ENCODE assay signal across 22 cellular contexts in genomic region chr13:101025925-101026324, GRCh38.
DNase-seq lines count a peak whose midpoint lies in the region; ATAC-seq and TF ChIP-seq lines count a peak whose summit lies in the region.
"Had no signal": no experiment of that assay in that cellular context is flagged by ENCODE, and none has a peak within 500 bp of the region (broad histone marks: within the 10 kb centered on the region; RNA-seq: fewer than 3 reads in every experiment).

No MANE protein-coding gene starts in this region.

- H3K36me3 ChIP-seq in PC-9 (ENCODE audit: low read depth) = no peaks in the 10 kb centered on the region
- H3K36me3 ChIP-seq in right lobe of liver = no peaks in the 10 kb centered on the region
- H3K36me3 ChIP-seq: MG63, Peyer's patch, SJSA1 had no signal

- intact Hi-C loops in right cardiac atrium (cut with DNase I) (no loop called here), cardiac septum (cut with DNase I) (no loop called here), PC-9 (cut with micrococcal nuclease; ENCODE audit: unreplicated experiment) (no loop called here), right lobe of liver (cut with DNase I) (no loop called here), sciatic nerve (cut with DNase I) (no loop called here)

- TF ChIP-seq CTCF in PC-9 (conservative IDR thresholded peaks at IDR 0.05) = no peak
- no peak for TF ChIP-seq CTCF in right lobe of liver (IDR thresholded peaks at IDR 0.05)

- ATAC-seq in right cardiac atrium = peak; percentile 14 to 42
- ATAC-seq in right lobe of liver = peak; percentile 27 to 68 (median 42)
- peak; percentile 38 for ATAC-seq in sciatic nerve
- ATAC-seq in GM21619 (IDR thresholded peaks at IDR 0.05; ENCODE audit: unreplicated experiment) = no peak

- no peaks in the 10 kb centered on the region for H3K9me3 ChIP-seq in right cardiac atrium (ENCODE audit: control insufficient read depth, low read length)
- no peaks in the 10 kb centered on the region for H3K9me3 ChIP-seq in PC-9 (ENCODE audit: insufficient read depth, low read depth)
- no peaks in the 10 kb centered on the region for H3K9me3 ChIP-seq in right lobe of liver
- H3K9me3 ChIP-seq: MG63, Peyer's patch, SJSA1 had no signal

- H3K4me3 ChIP-seq in right cardiac atrium (ENCODE audit: low read length) (no peak overlapping the region), PC-9 (no peak overlapping the region), right lobe of liver (no peak overlapping the region)
- H3K4me3 ChIP-seq: MG63, Peyer's patch, SJSA1 had no signal

- no peaks in the 10 kb centered on the region; the same call in 1 of the 2 replicates for H3K9me2 ChIP-seq in PC-9 (ENCODE audit: insufficient read depth)

- peak in 2 of 3 donors; percentile 13 to 31 for DNase-seq in right cardiac atrium
- no peak for DNase-seq in cardiac septum (ENCODE audit: low spot score)
- no peak for DNase-seq in PC-9
- peak in 2 of 3 donors; percentile 53 to 55 for DNase-seq in right lobe of liver
- no peak for DNase-seq in sciatic nerve (ENCODE audit: low spot score)
- DNase-seq in NCI-H526 (lab: John Stamatoyannopoulos, UW) = no peak
- no peak for DNase-seq in SHP77 treated with DMSO at 0.1 percent for 48 hours (lab: John Stamatoyannopoulos, UW)
- DNase-seq: AML-193; C1 segment of cervical spinal cord; Calu3; CD8-positive, alpha-beta memory T cell; Kasumi-1; MG63; NCI-H1048; NCI-H1417 treated with DMSO at 0.1 percent for 48 hours; NCI-H2029; NCI-H345; NCI-H524 treated with DMSO at 0.1 percent for 48 hours; NK-92 treated with Interleukin-12 subunit alpha and Interleukin-12 subunit beta, amount 100 ng/mL, for 24 hours; Peyer's patch had no signal

- WGBS in right cardiac atrium = 39% methylated on average over 8 of the region's 8 CpGs
- 56% methylated on average over 6 of the region's 8 CpGs for WGBS in right lobe of liver (ENCODE audit: insufficient coverage, low coverage, low lambda C conversion rate, missing lambda C conversion rate)

- H3K27ac ChIP-seq in right cardiac atrium (ENCODE audit: low read length) (no peak overlapping the region), PC-9 (peak overlapping the region; percentile 27), right lobe of liver (peak overlapping the region; percentile 25 to 79 (median 58))
- H3K27ac ChIP-seq: Peyer's patch, SJSA1 had no signal

- H3F3A ChIP-seq in PC-9 (ENCODE audit: insufficient read depth, low read depth) = peaks cover 22% of the 10 kb centered on the region

- no peaks in the 10 kb centered on the region for H4K20me1 ChIP-seq in PC-9 (ENCODE audit: insufficient read depth)

- H3K79me2 ChIP-seq in PC-9 (ENCODE audit: low read depth) = no peaks in the 10 kb centered on the region

- TF ChIP-seq POLR2A in right lobe of liver (IDR thresholded peaks at IDR 0.05) = no peak

- H3K27me3 ChIP-seq in right cardiac atrium (ENCODE audit: control insufficient read depth, insufficient read depth) (no peaks in the 10 kb centered on the region), PC-9 (ENCODE audit: insufficient read depth, low read depth) (no peaks in the 10 kb centered on the region), right lobe of liver (no peaks in the 10 kb centered on the region)
- H3K27me3 ChIP-seq: MG63, Peyer's patch, SJSA1 had no signal

- POLR2A ChIA-PET in PC-9 (lab: Charles Lee; ENCODE audit: unreplicated experiment) = interaction anchor here (0.7 kb wide), 1 partner anchor 64 kb away, joined by 3 read pairs; no protein-coding TSS in a partner anchor

- H3K4me2 ChIP-seq in PC-9 = peak overlapping the region; percentile 52

- no TSS peak for BruUV-seq in PC-9 (replicated peaks; lab: Mats Ljungman, UMichigan)

- CTCF ChIA-PET in PC-9 (lab: Charles Lee) = no interaction called here

- H2AFZ ChIP-seq in PC-9 = peak overlapping the region; percentile 22

- H3K4me1 ChIP-seq in right cardiac atrium (ENCODE audit: control insufficient read depth, insufficient read depth, low read length) = no peaks in the 10 kb centered on the region
- H3K4me1 ChIP-seq in PC-9 (replicated peaks; ENCODE audit: insufficient read depth) = peaks cover 30% of the 10 kb centered on the region
- H3K4me1 ChIP-seq in right lobe of liver = peaks cover 0 to 24% (median 2%) of the 10 kb centered on the region in 4 donors
- H3K4me1 ChIP-seq: Peyer's patch, SJSA1 had no signal

Comparison
In these comparisons a context has a peak if more than half of its experiments do, and no peak if none do; other contexts are left out.
1. DNase-seq: peak in right cardiac atrium (2 of 3) and right lobe of liver (2 of 3); none in cardiac septum (single experiment), PC-9 (0 of 2), sciatic nerve (single experiment), NCI-H526 (0 of 2) and SHP77 treated with DMSO at 0.1 percent for 48 hours (single experiment).